ENCODE assay signal across 28 cellular contexts in genomic region chr2:95006661-95007060, GRCh38. TPM values are rescaled to one million over a fixed set of nuclear protein-coding genes. Genes with fewer than 3 reads are reported as not detected.
"Had no signal": no experiment of that assay in that cellular context is flagged by ENCODE, and none has a peak within 500 bp of the region (broad histone marks: within the 10 kb centered on the region; RNA-seq: fewer than 3 reads in every experiment).

No MANE protein-coding gene starts in this region.

- DNase-seq: activated CD4-positive, alpha-beta memory T cell treated with anti-CD3 and anti-CD28 coated beads, Interleukin-2, amount 10 ng/mL, durations not matched to agents 7 days and 5 days; activated CD4-positive, alpha-beta T cell treated with anti-CD3 and anti-CD28 coated beads, Interleukin-2, amount 10 ng/mL, durations not matched to agents 24 days and 14 days; activated CD4-positive, CD25-positive, alpha-beta regulatory T cell treated with anti-CD3 and anti-CD28 coated beads, Interleukin-2, amount 50 U/mL, for 72 hours; activated CD8-positive, alpha-beta memory T cell treated with anti-CD3 and anti-CD28 coated beads, Interleukin-2, amount 50 U/mL, for 48 hours; activated gamma-delta T cell; activated naive CD4-positive, alpha-beta T cell treated with anti-CD3 and anti-CD28 coated beads, Interleukin-2, amount 10 ng/mL, durations not matched to agents 7 days and 5 days; activated T-cell treated with anti-CD3 and anti-CD28 coated beads, Interleukin-2, amount 50 U/mL, for 24 hours; anterior cingulate cortex; cortex of kidney; effector memory CD8-positive, alpha-beta T cell; erythroblast; hippocampal formation; left lung; lower lobe of right lung; mesenchymal stem cell; natural killer cell; ovary; stimulated activated CD4-positive, alpha-beta T cell treated with anti-CD3 and anti-CD28 coated beads, Interleukin-15, amount 100 ng/mL, for 24 hours; stimulated activated CD4-positive, alpha-beta T cell treated with anti-CD3 and anti-CD28 coated beads, Interleukin-2, amount 100 ng/mL, for 24 hours; stimulated activated naive B cell treated with anti-CD40 and anti-IgM and Interleukin-4, amounts not matched to agents 10 μg/mL and 1 μg/mL and 100 μg/mL, for 72 hours; stomach; T-helper 9 cell; tibial artery had no signal

- H3K27ac Mint-ChIP-seq: activated CD4-positive, alpha-beta memory T cell treated with anti-CD3 and anti-CD28 coated beads, Interleukin-2, amount 10 ng/mL, durations not matched to agents 7 days and 5 days; activated CD4-positive, alpha-beta T cell treated with anti-CD3 and anti-CD28 coated beads, Interleukin-2, amount 10 ng/mL, durations not matched to agents 24 days and 14 days; activated naive CD4-positive, alpha-beta T cell treated with anti-CD3 and anti-CD28 coated beads, Interleukin-2, amount 10 ng/mL, durations not matched to agents 7 days and 5 days; activated T-cell treated with anti-CD3 and anti-CD28 coated beads, Interleukin-2, amount 50 U/mL, for 24 hours; effector memory CD8-positive, alpha-beta T cell; natural killer cell; stimulated activated naive B cell treated with anti-CD40 and anti-IgM and Interleukin-4, amounts not matched to agents 10 μg/mL and 1 μg/mL and 100 μg/mL, for 72 hours had no signal

- H3K4me3 Mint-ChIP-seq: activated CD4-positive, alpha-beta memory T cell treated with anti-CD3 and anti-CD28 coated beads, Interleukin-2, amount 10 ng/mL, durations not matched to agents 7 days and 5 days; activated CD4-positive, alpha-beta T cell treated with anti-CD3 and anti-CD28 coated beads, Interleukin-2, amount 10 ng/mL, durations not matched to agents 24 days and 14 days; activated naive CD4-positive, alpha-beta T cell treated with anti-CD3 and anti-CD28 coated beads, Interleukin-2, amount 10 ng/mL, durations not matched to agents 7 days and 5 days; activated T-cell treated with anti-CD3 and anti-CD28 coated beads, Interleukin-2, amount 50 U/mL, for 24 hours; brain; effector memory CD8-positive, alpha-beta T cell; natural killer cell; stimulated activated naive B cell treated with anti-CD40 and anti-IgM and Interleukin-4, amounts not matched to agents 10 μg/mL and 1 μg/mL and 100 μg/mL, for 72 hours had no signal

- ATAC-seq: effector memory CD8-positive, alpha-beta T cell; gastroesophageal sphincter; left lung; natural killer cell; stimulated activated naive B cell treated with anti-CD40 and anti-IgM and Interleukin-4, amounts not matched to agents 10 μg/mL and 1 μg/mL and 100 μg/mL, for 72 hours had no signal

- H3K4me1 Mint-ChIP-seq: activated CD4-positive, alpha-beta memory T cell treated with anti-CD3 and anti-CD28 coated beads, Interleukin-2, amount 10 ng/mL, durations not matched to agents 7 days and 5 days; stimulated activated naive B cell treated with anti-CD40 and anti-IgM and Interleukin-4, amounts not matched to agents 10 μg/mL and 1 μg/mL and 100 μg/mL, for 72 hours had no signal

- H3K9me3 Mint-ChIP-seq: activated CD4-positive, alpha-beta memory T cell treated with anti-CD3 and anti-CD28 coated beads, Interleukin-2, amount 10 ng/mL, durations not matched to agents 7 days and 5 days; activated CD4-positive, alpha-beta T cell treated with anti-CD3 and anti-CD28 coated beads, Interleukin-2, amount 10 ng/mL, durations not matched to agents 24 days and 14 days; activated naive CD4-positive, alpha-beta T cell treated with anti-CD3 and anti-CD28 coated beads, Interleukin-2, amount 10 ng/mL, durations not matched to agents 7 days and 5 days; activated T-cell treated with anti-CD3 and anti-CD28 coated beads, Interleukin-2, amount 50 U/mL, for 24 hours; brain; effector memory CD8-positive, alpha-beta T cell; natural killer cell; stimulated activated naive B cell treated with anti-CD40 and anti-IgM and Interleukin-4, amounts not matched to agents 10 μg/mL and 1 μg/mL and 100 μg/mL, for 72 hours had no signal

- H3K36me3 Mint-ChIP-seq: activated naive CD4-positive, alpha-beta T cell treated with anti-CD3 and anti-CD28 coated beads, Interleukin-2, amount 10 ng/mL, durations not matched to agents 7 days and 5 days; brain; natural killer cell; stimulated activated naive B cell treated with anti-CD40 and anti-IgM and Interleukin-4, amounts not matched to agents 10 μg/mL and 1 μg/mL and 100 μg/mL, for 72 hours had no signal

RNA-seq across cellular contexts. Expression of gene MAL, which starts 18.8 kb away (rescaled TPM):
- total RNA-seq: cardiac muscle cell, cerebellum, smooth muscle cell had no signal
